ENCODE assay signal across 9 cellular contexts in the genomic region with DNA sequence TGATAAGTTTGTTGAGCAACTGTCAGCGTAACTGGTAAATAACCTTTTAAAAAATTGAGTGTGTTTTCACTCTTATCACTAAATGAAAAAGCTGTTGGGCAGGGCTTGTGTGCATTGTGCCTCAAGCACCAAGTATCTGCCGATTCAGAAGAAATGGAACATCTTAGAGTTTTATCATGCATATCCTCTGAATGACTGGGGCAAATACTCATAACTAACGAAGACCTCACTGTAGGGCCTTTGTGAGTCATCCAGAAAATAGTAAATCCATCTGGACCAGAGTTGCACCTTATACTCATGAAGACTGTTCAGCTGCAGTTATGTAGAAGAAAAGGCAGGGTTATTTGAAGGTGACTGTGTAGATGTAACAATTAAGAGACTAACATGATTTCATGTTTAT.
DNase-seq lines count a peak whose midpoint lies in the region; ATAC-seq lines count a peak whose summit lies in the region.
"Had no signal": no experiment of that assay in that cellular context is flagged by ENCODE, and none has a peak within 500 bp of the region (broad histone marks: within the 10 kb centered on the region; RNA-seq: fewer than 3 reads in every experiment).

No MANE protein-coding gene starts in this region.

- no peaks in the 10 kb centered on the region for H3K27me3 Mint-ChIP-seq in activated T-cell treated with anti-CD3 and anti-CD28 coated beads, Interleukin-2, amount 50 U/mL, for 4 hours (ENCODE audit: low read depth)
- H3K27me3 Mint-ChIP-seq in activated T-helper 2 cell treated with anti-CD3 and anti-CD28 coated beads, Interferon-gamma antibody, Interleukin-2, Interleukin-4, amounts not matched to agents 10 μg/mL and 5 μg/mL and 100 μg/mL, durations not matched to agents 14 hours and 24 hours and 36 hours (ENCODE audit: low read depth), result no peaks in the 10 kb centered on the region

- H3K36me3 Mint-ChIP-seq in activated T-cell treated with anti-CD3 and anti-CD28 coated beads, Interleukin-2, amount 50 U/mL, for 4 hours (ENCODE audit: insufficient read depth), result peaks cover 46% of the 10 kb centered on the region
- H3K36me3 Mint-ChIP-seq in activated T-helper 2 cell treated with anti-CD3 and anti-CD28 coated beads, Interferon-gamma antibody, Interleukin-2, Interleukin-4, amounts not matched to agents 10 μg/mL and 5 μg/mL and 100 μg/mL, durations not matched to agents 14 hours and 24 hours and 36 hours (ENCODE audit: low read depth), result peaks cover 43% of the 10 kb centered on the region

- H3K4me1 Mint-ChIP-seq in activated T-cell treated with anti-CD3 and anti-CD28 coated beads, Interleukin-2, amount 50 U/mL, for 4 hours (ENCODE audit: low read depth), result peaks cover 33% of the 10 kb centered on the region
- H3K4me1 Mint-ChIP-seq in activated T-helper 2 cell treated with anti-CD3 and anti-CD28 coated beads, Interferon-gamma antibody, Interleukin-2, Interleukin-4, amounts not matched to agents 10 μg/mL and 5 μg/mL and 100 μg/mL, durations not matched to agents 14 hours and 24 hours and 36 hours (ENCODE audit: low read depth), result peaks cover 45% of the 10 kb centered on the region

- H3K27ac Mint-ChIP-seq in activated T-helper 2 cell treated with anti-CD3 and anti-CD28 coated beads, Interferon-gamma antibody, Interleukin-2, Interleukin-4, amounts not matched to agents 10 μg/mL and 5 μg/mL and 100 μg/mL, durations not matched to agents 14 hours and 24 hours and 36 hours, result peak overlapping the region; percentile 85

- no peak overlapping the region for H3K4me3 Mint-ChIP-seq in activated T-cell treated with anti-CD3 and anti-CD28 coated beads, Interleukin-2, amount 50 U/mL, for 4 hours
- no peak overlapping the region for H3K4me3 Mint-ChIP-seq in activated T-helper 2 cell treated with anti-CD3 and anti-CD28 coated beads, Interferon-gamma antibody, Interleukin-2, Interleukin-4, amounts not matched to agents 10 μg/mL and 5 μg/mL and 100 μg/mL, durations not matched to agents 14 hours and 24 hours and 36 hours (ENCODE audit: low read depth)

- intact Hi-C loops in activated T-helper 2 cell treated with anti-CD3 and anti-CD28 coated beads, Interferon-gamma antibody, Interleukin-2, Interleukin-4, amounts not matched to agents 10 μg/mL and 5 μg/mL and 100 μg/mL, durations not matched to agents 14 hours and 24 hours and 36 hours (cut with micrococcal nuclease), result loop anchor here (1.0 kb wide), 6 partner anchors 8 to 223 kb away; no protein-coding TSS in a partner anchor

- no peak for DNase-seq in activated T-cell treated with anti-CD3 and anti-CD28 coated beads, Interleukin-2, amount 50 U/mL, for 4 hours
- no peak for DNase-seq in activated T-cell treated with anti-CD3 and anti-CD28 coated beads, Interleukin-2, amount 50 U/mL, for 48 hours
- DNase-seq in activated T-helper 2 cell treated with anti-CD3 and anti-CD28 coated beads, Interferon-gamma antibody, Interleukin-2, Interleukin-4, amounts not matched to agents 10 μg/mL and 5 μg/mL and 100 μg/mL, durations not matched to agents 14 hours and 24 hours and 36 hours (ENCODE audit: low spot score), result no peak
- DNase-seq in stimulated activated CD4-positive, alpha-beta T cell treated with anti-CD3 and anti-CD28 coated beads, TNF-alpha, amount 100 ng/mL, for 48 hours (ENCODE audit: low read depth in 3 of 3), result peak in 2 of 3 donors; percentile 4 to 6
- no peak for DNase-seq in NOMO-1 treated with dmso at 0.1 percent for 144 hours (lab: John Stamatoyannopoulos, UW; ENCODE audit: unreplicated experiment)
- no peak for DNase-seq in germinal center (ENCODE audit: low spot score)
- no peak for DNase-seq in retina

- peak; percentile 87 to 91 for ATAC-seq in activated T-cell treated with anti-CD3 and anti-CD28 coated beads, Interleukin-2, amount 50 U/mL, for 4 hours
- ATAC-seq in HG02798 (IDR thresholded peaks at IDR 0.05; ENCODE audit: poor library complexity, unreplicated experiment), result peak; percentile 72
- ATAC-seq: esophagus mucosa had no signal

- no peaks in the 10 kb centered on the region for H3K9me3 Mint-ChIP-seq in activated T-cell treated with anti-CD3 and anti-CD28 coated beads, Interleukin-2, amount 50 U/mL, for 4 hours
- no peaks in the 10 kb centered on the region for H3K9me3 Mint-ChIP-seq in activated T-helper 2 cell treated with anti-CD3 and anti-CD28 coated beads, Interferon-gamma antibody, Interleukin-2, Interleukin-4, amounts not matched to agents 10 μg/mL and 5 μg/mL and 100 μg/mL, durations not matched to agents 14 hours and 24 hours and 36 hours

Comparison
In these comparisons a context has a peak if more than half of its experiments do, and no peak if none do; other contexts are left out.
1. DNase-seq: peak in stimulated activated CD4-positive, alpha-beta T cell treated with anti-CD3 and anti-CD28 coated beads, TNF-alpha, amount 100 ng/mL, for 48 hours (2 of 3); none in activated T-cell treated with anti-CD3 and anti-CD28 coated beads, Interleukin-2, amount 50 U/mL, for 4 hours (single experiment), activated T-cell treated with anti-CD3 and anti-CD28 coated beads, Interleukin-2, amount 50 U/mL, for 48 hours (0 of 2), activated T-helper 2 cell treated with anti-CD3 and anti-CD28 coated beads, Interferon-gamma antibody, Interleukin-2, Interleukin-4, amounts not matched to agents 10 μg/mL and 5 μg/mL and 100 μg/mL, durations not matched to agents 14 hours and 24 hours and 36 hours (single experiment), NOMO-1 treated with dmso at 0.1 percent for 144 hours (single experiment), germinal center (single experiment) and retina (single experiment).